7 cellular contexts compared by ENCODE assay signal in genomic region chr22:24554316-24555159, GRCh38. TPM values are rescaled to one million over a fixed set of nuclear protein-coding genes. Genes with fewer than 3 reads are reported as not detected.
A peak's percentile ranks its signal among the peaks of the same experiment; 100 is the strongest.
DNase-seq lines count a peak whose midpoint lies in the region; ATAC-seq and TF ChIP-seq lines count a peak whose summit lies in the region.

Gene GUCD1, minus strand, starts transcription at chr22:24555138. Its CDS starts 147 bp downstream, at chr22:24554991.

- H3K9me3 Mint-ChIP-seq in T-helper 2 cell treated with Interferon-gamma antibody and Interleukin-4, amounts not matched to agents 5 μg/mL and 100 μg/mL, for 36 hours = no peaks in the 10 kb centered on the region

- no peaks in the 10 kb centered on the region for H3K27me3 Mint-ChIP-seq in T-helper 2 cell treated with Interferon-gamma antibody and Interleukin-4, amounts not matched to agents 5 μg/mL and 100 μg/mL, for 36 hours (ENCODE audit: low read depth)

- peak within 1 kb of the TSS; percentile 98 for H3K27ac Mint-ChIP-seq in T-helper 2 cell treated with Interferon-gamma antibody and Interleukin-4, amounts not matched to agents 5 μg/mL and 100 μg/mL, for 36 hours

- H3K36me3 Mint-ChIP-seq in T-helper 2 cell treated with Interferon-gamma antibody and Interleukin-4, amounts not matched to agents 5 μg/mL and 100 μg/mL, for 36 hours (ENCODE audit: low read depth) = peaks cover 44% of the 10 kb centered on the region

- peak within 1 kb of the TSS; percentile 97 for H3K4me3 Mint-ChIP-seq in T-helper 2 cell treated with Interferon-gamma antibody and Interleukin-4, amounts not matched to agents 5 μg/mL and 100 μg/mL, for 36 hours

- H3K4me3 ChIP-seq in choroid plexus epithelial cell (ENCODE audit: low read depth, low read length) = peak within 1 kb of the TSS; percentile 99

- peaks cover 46% of the 10 kb centered on the region for H3K4me1 Mint-ChIP-seq in T-helper 2 cell treated with Interferon-gamma antibody and Interleukin-4, amounts not matched to agents 5 μg/mL and 100 μg/mL, for 36 hours (ENCODE audit: low read depth)

- peak; percentile 23 for DNase-seq in T-helper 2 cell treated with Interferon-gamma antibody and Interleukin-4, amounts not matched to agents 5 μg/mL and 100 μg/mL, for 36 hours (ENCODE audit: low spot score)
- peak; percentile 51 for DNase-seq in choroid plexus epithelial cell (ENCODE audit: low read depth)
- peak; percentile 69 for DNase-seq in left lobe of liver (ENCODE audit: low spot score)
- DNase-seq in stimulated activated CD4-positive, alpha-beta T cell treated with anti-CD3 and anti-CD28 coated beads, Interleukin-4, amount 100 ng/mL, for 1 hour = peak; percentile 25
- DNase-seq in NCI-H345 (lab: John Stamatoyannopoulos, UW) = no peak

- peak; percentile 26 for ATAC-seq in GM18511 (IDR thresholded peaks at IDR 0.05; ENCODE audit: unreplicated experiment)
- ATAC-seq in HG03135 (IDR thresholded peaks at IDR 0.05; ENCODE audit: unreplicated experiment) = peak; percentile 17
- ATAC-seq in left lobe of liver = peak; percentile 10

- no peak for TF ChIP-seq CTCF in choroid plexus epithelial cell (conservative IDR thresholded peaks at IDR 0.05; ENCODE audit: low read depth, low read length)

RNA-seq across cellular contexts. Expression of gene GUCD1, which starts in this region (rescaled TPM):
- 192 TPM for total RNA-seq in left lobe of liver
